In the genomic region with DNA sequence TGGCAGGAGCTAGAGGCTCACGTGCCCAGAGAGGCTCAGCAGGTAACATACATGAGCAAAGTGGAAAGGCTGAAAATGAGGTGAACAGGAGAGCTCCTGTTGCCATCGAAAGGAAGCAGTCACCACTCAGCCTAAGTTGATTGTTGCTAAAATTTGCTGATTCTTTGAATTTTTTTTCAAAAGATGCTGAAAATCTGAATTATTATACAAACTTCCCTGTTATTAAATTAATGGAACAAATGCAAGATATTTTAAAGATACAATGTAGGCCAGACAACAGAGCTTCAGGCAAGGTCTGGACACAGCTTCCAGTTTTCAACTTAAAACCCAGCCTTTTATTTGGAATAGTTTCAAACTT, we compare ENCODE assay signal across 16 cellular contexts.
DNase-seq lines count a peak whose midpoint lies in the region; ATAC-seq, FAIRE-seq and TF ChIP-seq lines count a peak whose summit lies in the region.
"Had no signal": no experiment of that assay in that cellular context is flagged by ENCODE, and none has a peak within 500 bp of the region (broad histone marks: within the 10 kb centered on the region; RNA-seq: fewer than 3 reads in every experiment).

No MANE protein-coding gene starts in this region.

- no peak overlapping the region for H3K9ac ChIP-seq in K562 (ENCODE audit: insufficient read depth in 1 of 2, low read depth in 2 of 2, low read length in 2 of 2)
- H3K9ac ChIP-seq: BLaER1 treated with 17β-estradiol and CSF1 and Interleukin-3, amounts not matched to agents 10 nM and 100 nM; KMS-11 had no signal

- no peak for FAIRE-seq in K562 (lab: Jason Lieb, UNC)
- FAIRE-seq: G401.6, GM12892 had no signal

- H3K27ac ChIP-seq in cardiac muscle cell, result peak overlapping the region; percentile 40
- H3K27ac ChIP-seq in K562 (ENCODE audit: extremely low read depth, low read depth, low read length), result no peak overlapping the region
- H3K27ac ChIP-seq in neutrophil, result peak overlapping the region; percentile 94
- H3K27ac ChIP-seq: 22Rv1; BLaER1 treated with 17β-estradiol and CSF1 and Interleukin-3, amounts not matched to agents 10 nM and 100 nM; KMS-11 had no signal

- no peaks in the 10 kb centered on the region for H4K20me1 ChIP-seq in K562 (replicated peaks; ENCODE audit: control insufficient read depth, insufficient read depth, low read length)
- H4K20me1 ChIP-seq: BLaER1 treated with 17β-estradiol and CSF1 and Interleukin-3, amounts not matched to agents 10 nM and 100 nM had no signal

- TF ChIP-seq CTCF in cardiac muscle cell (IDR thresholded peaks at IDR 0.05; ENCODE audit: low read depth, low read length), result no peak
- TF ChIP-seq CTCF in K562 (IDR thresholded peaks at IDR 0.05 in 2 of 3, conservative IDR thresholded peaks at IDR 0.05 in 1 of 3; ENCODE audit: insufficient read depth in 2 of 3, low read depth in 1 of 3, low read length in 3 of 3), result no peak
- no peak for TF ChIP-seq CTCF in neutrophil (IDR thresholded peaks at IDR 0.05)

- no peak overlapping the region for H3K4me3 ChIP-seq in cardiac muscle cell
- no peak overlapping the region for H3K4me3 ChIP-seq in K562
- H3K4me3 ChIP-seq in neutrophil (ENCODE audit: low read depth in 1 of 2, low read length in 1 of 2), result no peak overlapping the region
- H3K4me3 ChIP-seq: BLaER1 treated with 17β-estradiol and CSF1 and Interleukin-3, amounts not matched to agents 10 nM and 100 nM had no signal

- 100% methylated on average over 2 of the region's 2 CpGs for WGBS in K562 (ENCODE audit: insufficient coverage, low coverage, missing lambda C conversion rate)

- in situ Hi-C loops in K562 (cut with MboI), result no loop called here

- POLR2A ChIA-PET in K562 (lab: Yijun Ruan, JAX), result no interaction called here

- DNase-seq in cardiac muscle cell (ENCODE audit: low read depth in 1 of 2, low spot score in 1 of 2) (no peak), left ventricle myocardium superior (no peak), K562 (ENCODE audit: extremely low read depth in 1 of 4, low spot score in 3 of 4) (no peak), NCI-H510A (lab: John Stamatoyannopoulos, UW) (no peak)
- DNase-seq: ACHN, DMS79 treated with DMSO at 0.1 percent for 48 hours, EL had no signal

- ATAC-seq in left ventricle myocardium superior (no peak), K562 (no peak), HG03139 (IDR thresholded peaks at IDR 0.05; ENCODE audit: unreplicated experiment) (no peak), GM21786 (IDR thresholded peaks at IDR 0.05; ENCODE audit: unreplicated experiment) (no peak)
- ATAC-seq: HCT116 had no signal

- CTCF ChIA-PET in K562 (lab: Yijun Ruan, JAX; ENCODE audit: low intra/inter-chr PET ratio), result no interaction called here

- H3K9me3 ChIP-seq in cardiac muscle cell (ENCODE audit: low read depth) (no peaks in the 10 kb centered on the region), K562 (replicated peaks; ENCODE audit: control insufficient read depth, insufficient read depth, low read depth, low read length) (no peaks in the 10 kb centered on the region), neutrophil (no peaks in the 10 kb centered on the region)

- intact Hi-C loops in left ventricle myocardium superior (cut with micrococcal nuclease), result no loop called here
- intact Hi-C loops in K562 (cut with micrococcal nuclease), result no loop called here

- no peaks in the 10 kb centered on the region for H3K27me3 ChIP-seq in cardiac muscle cell
- no peaks in the 10 kb centered on the region for H3K27me3 ChIP-seq in K562 (ENCODE audit: control insufficient read depth in 2 of 2, insufficient read depth in 2 of 2, low read length in 2 of 2)
- no peaks in the 10 kb centered on the region for H3K27me3 ChIP-seq in neutrophil
- H3K27me3 ChIP-seq: BLaER1 treated with 17β-estradiol and CSF1 and Interleukin-3, amounts not matched to agents 10 nM and 100 nM had no signal

- no peaks in the 10 kb centered on the region for H3K79me2 ChIP-seq in K562 (ENCODE audit: control insufficient read depth, insufficient read depth, low read length)

- H2AFZ ChIP-seq in K562 (ENCODE audit: low read depth, low read length), result no peak overlapping the region

- BruUV-seq in K562 (replicated peaks; lab: Mats Ljungman, UMichigan), result no TSS peak

- H3K36me3 ChIP-seq in cardiac muscle cell (peaks cover 31% of the 10 kb centered on the region), K562 (ENCODE audit: control insufficient read depth, insufficient read depth, low read length) (peaks cover 77% of the 10 kb centered on the region; the same call in 2 of the 3 replicates), neutrophil (peaks cover 56% of the 10 kb centered on the region)

- H3K4me1 ChIP-seq in cardiac muscle cell (ENCODE audit: low read depth), result peaks cover 11% of the 10 kb centered on the region
- H3K4me1 ChIP-seq in K562 (replicated peaks in 1 of 2; ENCODE audit: control insufficient read depth in 2 of 2, insufficient read depth in 2 of 2, low read length in 2 of 2), result no peaks in the 10 kb centered on the region
- peaks cover 9 to 14% of the 10 kb centered on the region in 2 experiments for H3K4me1 ChIP-seq in neutrophil (ENCODE audit: control insufficient read depth in 1 of 2, insufficient read depth in 1 of 2, low read depth in 1 of 2, low read length in 1 of 2)

- no peak overlapping the region for H3K4me2 ChIP-seq in K562 (ENCODE audit: insufficient read depth, low read length)
- H3K4me2 ChIP-seq: BLaER1 treated with 17β-estradiol and CSF1 and Interleukin-3, amounts not matched to agents 10 nM and 100 nM; KMS-11 had no signal

- no peak for TF ChIP-seq EP300 in K562 (IDR thresholded peaks at IDR 0.05; ENCODE audit: low read length)

- no peaks in the 10 kb centered on the region for H3K9me1 ChIP-seq in K562 (ENCODE audit: control insufficient read depth, insufficient read depth, low read length)

- no peak for TF ChIP-seq RAD21 in K562 (CRISPR knock-in tag; conservative IDR thresholded peaks at IDR 0.05 in 1 of 2, IDR thresholded peaks at IDR 0.05 in 1 of 2)

- no peak for TF ChIP-seq POLR2A in K562 (conservative IDR thresholded peaks at IDR 0.05)

TF ChIP-seq in K562, 482 proteins besides CTCF, POLR2A, EP300 and RAD21:
- TF ChIP-seq, protein P1, sequence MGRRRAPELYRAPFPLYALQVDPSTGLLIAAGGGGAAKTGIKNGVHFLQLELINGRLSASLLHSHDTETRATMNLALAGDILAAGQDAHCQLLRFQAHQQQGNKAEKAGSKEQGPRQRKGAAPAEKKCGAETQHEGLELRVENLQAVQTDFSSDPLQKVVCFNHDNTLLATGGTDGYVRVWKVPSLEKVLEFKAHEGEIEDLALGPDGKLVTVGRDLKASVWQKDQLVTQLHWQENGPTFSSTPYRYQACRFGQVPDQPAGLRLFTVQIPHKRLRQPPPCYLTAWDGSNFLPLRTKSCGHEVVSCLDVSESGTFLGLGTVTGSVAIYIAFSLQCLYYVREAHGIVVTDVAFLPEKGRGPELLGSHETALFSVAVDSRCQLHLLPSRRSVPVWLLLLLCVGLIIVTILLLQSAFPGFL (CRISPR knock-in tag; IDR thresholded peaks at IDR 0.05), result no peak
- 0 out of 2 replicates have a peak, but pooled peaks have one; percentile 29 for TF ChIP-seq MAFG (tag; conservative IDR thresholded peaks at IDR 0.05)
- peak; percentile 48; the same call in 1 of the 2 replicates for TF ChIP-seq C11orf30 (IDR thresholded peaks at IDR 0.05; ENCODE audit: low read depth)
- peak; percentile 59 for TF ChIP-seq ZNF316 (IDR thresholded peaks at IDR 0.05)
- TF ChIP-seq, protein P2, sequence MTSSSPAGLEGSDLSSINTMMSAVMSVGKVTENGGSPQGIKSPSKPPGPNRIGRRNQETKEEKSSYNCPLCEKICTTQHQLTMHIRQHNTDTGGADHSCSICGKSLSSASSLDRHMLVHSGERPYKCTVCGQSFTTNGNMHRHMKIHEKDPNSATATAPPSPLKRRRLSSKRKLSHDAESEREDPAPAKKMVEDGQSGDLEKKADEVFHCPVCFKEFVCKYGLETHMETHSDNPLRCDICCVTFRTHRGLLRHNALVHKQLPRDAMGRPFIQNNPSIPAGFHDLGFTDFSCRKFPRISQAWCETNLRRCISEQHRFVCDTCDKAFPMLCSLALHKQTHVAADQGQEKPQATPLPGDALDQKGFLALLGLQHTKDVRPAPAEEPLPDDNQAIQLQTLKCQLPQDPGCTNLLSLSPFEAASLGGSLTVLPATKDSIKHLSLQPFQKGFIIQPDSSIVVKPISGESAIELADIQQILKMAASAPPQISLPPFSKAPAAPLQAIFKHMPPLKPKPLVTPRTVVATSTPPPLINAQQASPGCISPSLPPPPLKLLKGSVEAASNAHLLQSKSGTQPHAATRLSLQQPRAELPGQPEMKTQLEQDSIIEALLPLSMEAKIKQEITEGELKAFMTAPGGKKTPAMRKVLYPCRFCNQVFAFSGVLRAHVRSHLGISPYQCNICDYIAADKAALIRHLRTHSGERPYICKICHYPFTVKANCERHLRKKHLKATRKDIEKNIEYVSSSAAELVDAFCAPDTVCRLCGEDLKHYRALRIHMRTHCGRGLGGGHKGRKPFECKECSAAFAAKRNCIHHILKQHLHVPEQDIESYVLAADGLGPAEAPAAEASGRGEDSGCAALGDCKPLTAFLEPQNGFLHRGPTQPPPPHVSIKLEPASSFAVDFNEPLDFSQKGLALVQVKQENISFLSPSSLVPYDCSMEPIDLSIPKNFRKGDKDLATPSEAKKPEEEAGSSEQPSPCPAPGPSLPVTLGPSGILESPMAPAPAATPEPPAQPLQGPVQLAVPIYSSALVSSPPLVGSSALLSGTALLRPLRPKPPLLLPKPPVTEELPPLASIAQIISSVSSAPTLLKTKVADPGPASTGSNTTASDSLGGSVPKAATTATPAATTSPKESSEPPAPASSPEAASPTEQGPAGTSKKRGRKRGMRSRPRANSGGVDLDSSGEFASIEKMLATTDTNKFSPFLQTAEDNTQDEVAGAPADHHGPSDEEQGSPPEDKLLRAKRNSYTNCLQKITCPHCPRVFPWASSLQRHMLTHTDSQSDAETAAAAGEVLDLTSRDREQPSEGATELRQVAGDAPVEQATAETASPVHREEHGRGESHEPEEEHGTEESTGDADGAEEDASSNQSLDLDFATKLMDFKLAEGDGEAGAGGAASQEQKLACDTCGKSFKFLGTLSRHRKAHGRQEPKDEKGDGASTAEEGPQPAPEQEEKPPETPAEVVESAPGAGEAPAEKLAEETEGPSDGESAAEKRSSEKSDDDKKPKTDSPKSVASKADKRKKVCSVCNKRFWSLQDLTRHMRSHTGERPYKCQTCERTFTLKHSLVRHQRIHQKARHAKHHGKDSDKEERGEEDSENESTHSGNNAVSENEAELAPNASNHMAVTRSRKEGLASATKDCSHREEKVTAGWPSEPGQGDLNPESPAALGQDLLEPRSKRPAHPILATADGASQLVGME (CRISPR knock-in tag; IDR thresholded peaks at IDR 0.05), result no peak
TF ChIP-seq in K562: peak in this region for 3.
